ENCODE assay signal across 12 cellular contexts in genomic region chr15:39232512-39232911, GRCh38.
DNase-seq lines count a peak whose midpoint lies in the region; ATAC-seq and TF ChIP-seq lines count a peak whose summit lies in the region.
"Had no signal": no experiment of that assay in that cellular context is flagged by ENCODE, and none has a peak within 500 bp of the region (broad histone marks: within the 10 kb centered on the region; RNA-seq: fewer than 3 reads in every experiment).

No MANE protein-coding gene starts in this region.

- no peak overlapping the region for H3K4me3 ChIP-seq in BJ (ENCODE audit: low read depth, low read length)
- no peak overlapping the region for H3K4me3 ChIP-seq in epithelial cell of esophagus (ENCODE audit: low read length)

- H3K27ac Mint-ChIP-seq in H9 = no peak overlapping the region
- H3K27ac Mint-ChIP-seq: CD4-positive, alpha-beta memory T cell; endodermal cell had no signal

- no peaks in the 10 kb centered on the region for H3K9me3 ChIP-seq in H9 (ENCODE audit: control insufficient read depth, low read depth, low read length)

- no peak overlapping the region for H2BK120ac ChIP-seq in H9 (ENCODE audit: low read depth, low read length, poor library complexity, severe bottlenecking)

- no peak overlapping the region for H2AK5ac ChIP-seq in H9 (ENCODE audit: insufficient read length, low read length)

- H4K8ac ChIP-seq in H9 (replicated peaks; ENCODE audit: insufficient read length, low read depth, low read length) = no peak overlapping the region

- no peak overlapping the region for H3T11ph ChIP-seq in H9 (ENCODE audit: low read length)

- no peak overlapping the region for H3K4ac ChIP-seq in H9 (ENCODE audit: low read depth, low read length)

- no peaks in the 10 kb centered on the region for H3K79me1 ChIP-seq in H9 (ENCODE audit: insufficient read depth, low read depth, low read length, poor library complexity, severe bottlenecking)

- TF ChIP-seq CTCF in BJ (IDR thresholded peaks at IDR 0.05; ENCODE audit: insufficient read depth, low read depth, low read length) = no peak
- no peak for TF ChIP-seq CTCF in epithelial cell of esophagus (IDR thresholded peaks at IDR 0.05; ENCODE audit: insufficient read depth, low read depth, low read length, missing control alignments)
- TF ChIP-seq CTCF in H9 (conservative IDR thresholded peaks at IDR 0.05) = no peak

- H3K4me2 ChIP-seq in H9 (ENCODE audit: insufficient read depth, insufficient read length, low read length) = no peak overlapping the region

- POLR2A ChIA-PET in BJ (lab: Charles Lee) = interaction anchor here (0.5 to 1.5 kb wide), 6 partner anchors 35 to 234 kb away, joined by 3 to 12 read pairs (median 3); no protein-coding TSS in a partner anchor

- WGBS in H9 (ENCODE audit: extremely low coverage, insufficient read length, low lambda C conversion rate) = no CpG with 5 or more reads among the region's 4 CpGs

- no peak overlapping the region for H3K27ac ChIP-seq in H9 (ENCODE audit: insufficient read length, low read depth, low read length)

- no peak overlapping the region for H3K56ac ChIP-seq in H9 (ENCODE audit: insufficient read length, low read depth, low read length)

- H2BK15ac ChIP-seq in H9 (ENCODE audit: low read depth, low read length) = no peak overlapping the region

- H3K36me3 Mint-ChIP-seq in H9 (ENCODE audit: insufficient read depth in 1 of 3, low read depth in 3 of 3) = no peaks in the 10 kb centered on the region
- H3K36me3 Mint-ChIP-seq: CD4-positive, alpha-beta memory T cell had no signal

- no peaks in the 10 kb centered on the region for H3K27me3 Mint-ChIP-seq in H9 (ENCODE audit: low read depth)

- H3K18ac ChIP-seq in H9 (ENCODE audit: insufficient read length, low read depth, low read length) = no peak overlapping the region

- H2BK12ac ChIP-seq in H9 (ENCODE audit: insufficient read length, low read depth, low read length) = no peak overlapping the region

- H3K9me3 Mint-ChIP-seq in H9 = peaks cover 0 to 4% of the 10 kb centered on the region in 2 experiments; a peak in 1 of 5 replicates
- H3K9me3 Mint-ChIP-seq: endodermal cell had no signal

- no peaks in the 10 kb centered on the region for H3K79me2 ChIP-seq in H9 (ENCODE audit: insufficient read depth, low read length)

- peak; percentile 85 for DNase-seq in BJ (ENCODE audit: low read depth)
- DNase-seq in RKO (ENCODE audit: low spot score) = peak; percentile 11
- DNase-seq in epithelial cell of esophagus (ENCODE audit: low read depth) = peak; percentile 79
- peak; percentile 99 for DNase-seq in myocyte (ENCODE audit: low read depth)
- DNase-seq in activated naive CD4-positive, alpha-beta T cell treated with Interleukin-2 at 50 U/mL for 16 hours = no peak
- no peak for DNase-seq in H9
- DNase-seq: CD4-positive, alpha-beta memory T cell; endodermal cell; Kasumi-1; NCI-H2081 treated with DMSO at 0.1 percent for 48 hours had no signal

- no peak overlapping the region for H3K23ac ChIP-seq in H9 (ENCODE audit: insufficient read length, low read depth, low read length)

- CTCF ChIA-PET in BJ (lab: Yijun Ruan, JAX) = interaction anchor here (0.6 kb wide), 1 partner anchor 54 kb away, joined by 3 read pairs; no protein-coding TSS in a partner anchor

- no peak overlapping the region for H4K91ac ChIP-seq in H9 (ENCODE audit: insufficient read length, low read depth, low read length)

- H2AFZ ChIP-seq in H9 (ENCODE audit: low read length) = no peak overlapping the region

- H2BK5ac ChIP-seq in H9 (ENCODE audit: insufficient read length, low read length) = no peak overlapping the region

- no peak overlapping the region for H2BK20ac ChIP-seq in H9 (ENCODE audit: low read depth, low read length, poor library complexity, severe bottlenecking)

- H3K4me1 Mint-ChIP-seq in H9 = peaks cover 11 to 15% of the 10 kb centered on the region in 2 experiments
- H3K4me1 Mint-ChIP-seq: CD4-positive, alpha-beta memory T cell had no signal

- H3K23me2 ChIP-seq in H9 (ENCODE audit: insufficient read length, low read depth, low read length, poor library complexity, severe bottlenecking) = no peaks in the 10 kb centered on the region

- no peak overlapping the region for H3K14ac ChIP-seq in H9 (ENCODE audit: insufficient read depth, low read length)

- H4K20me1 ChIP-seq in H9 (ENCODE audit: control insufficient read depth, insufficient read depth, insufficient read length) = no peaks in the 10 kb centered on the region

- ATAC-seq in HG02840 (IDR thresholded peaks at IDR 0.05; ENCODE audit: low FRiP score, unreplicated experiment) (no peak), GM19455 (IDR thresholded peaks at IDR 0.05; ENCODE audit: unreplicated experiment) (no peak)

- peaks cover 4% of the 10 kb centered on the region; the same call in 1 of the 2 replicates for H3K4me1 ChIP-seq in H9 (ENCODE audit: insufficient read depth, low read length)

- no peak overlapping the region for H3K9ac ChIP-seq in H9 (ENCODE audit: extremely low read depth, insufficient read length, low read length)

- H3K36me3 ChIP-seq in BJ (ENCODE audit: control insufficient read depth, insufficient read depth, low read length) = no peaks in the 10 kb centered on the region

- H4K5ac ChIP-seq in H9 (ENCODE audit: insufficient read length, low read depth, low read length) = no peak overlapping the region

- no peaks in the 10 kb centered on the region for H3K27me3 ChIP-seq in BJ (ENCODE audit: control insufficient read depth, insufficient read depth, low read length)
- H3K27me3 ChIP-seq in H9 (ENCODE audit: insufficient read depth, low read length) = no peaks in the 10 kb centered on the region

- H3K4me3 Mint-ChIP-seq in H9 = no peak overlapping the region
- H3K4me3 Mint-ChIP-seq: endodermal cell had no signal

Comparison
In these comparisons a context has a peak if more than half of its experiments do, and no peak if none do; other contexts are left out.
1. DNase-seq: peak in BJ (single experiment), RKO (single experiment), epithelial cell of esophagus (single experiment) and myocyte (single experiment); none in activated naive CD4-positive, alpha-beta T cell treated with Interleukin-2 at 50 U/mL for 16 hours (single experiment) and H9 (single experiment).